23 cellular contexts compared by ENCODE assay signal in genomic region chr3:196400331-196400730, GRCh38.
"Had no signal": no experiment of that assay in that cellular context is flagged by ENCODE, and none has a peak within 500 bp of the region (broad histone marks: within the 10 kb centered on the region; RNA-seq: fewer than 3 reads in every experiment).

No MANE protein-coding gene starts in this region.

- H3K4me3 Mint-ChIP-seq: effector memory CD8-positive, alpha-beta T cell; memory B cell; nephron progenitor cell; stimulated activated memory B cell treated with anti-CD40 and anti-IgM and Interleukin-4, amounts not matched to agents 10 μg/mL and 1 μg/mL and 100 μg/mL, for 72 hours; stimulated activated naive CD8-positive, alpha-beta T cell treated with anti-CD3 and anti-CD28 coated beads, Interleukin-15, amount 100 ng/mL, for 72 hours had no signal

- H3K4me1 Mint-ChIP-seq: memory B cell; naive B cell; nephron progenitor cell; stimulated activated memory B cell treated with anti-CD40 and anti-IgM and Interleukin-4, amounts not matched to agents 10 μg/mL and 1 μg/mL and 100 μg/mL, for 72 hours; stimulated activated naive CD8-positive, alpha-beta T cell treated with anti-CD3 and anti-CD28 coated beads, Interleukin-15, amount 100 ng/mL, for 72 hours had no signal

- H3K4me1 ChIP-seq: esophagus muscularis mucosa, gastroesophageal sphincter, left lung, lower lobe of right lung, psoas muscle, right lobe of liver, testis, tibial nerve had no signal

- H3K27me3 Mint-ChIP-seq: effector memory CD8-positive, alpha-beta T cell; memory B cell; naive B cell; stimulated activated memory B cell treated with anti-CD40 and anti-IgM and Interleukin-4, amounts not matched to agents 10 μg/mL and 1 μg/mL and 100 μg/mL, for 72 hours; stimulated activated naive CD8-positive, alpha-beta T cell treated with anti-CD3 and anti-CD28 coated beads, Interleukin-15, amount 100 ng/mL, for 72 hours had no signal

- ATAC-seq: effector memory CD8-positive, alpha-beta T cell; gastroesophageal sphincter; left lung; lower lobe of right lung; right lobe of liver; stimulated activated memory B cell treated with anti-CD40 and anti-IgM and Interleukin-4, amounts not matched to agents 10 μg/mL and 1 μg/mL and 100 μg/mL, for 72 hours; stimulated activated naive CD8-positive, alpha-beta T cell treated with anti-CD3 and anti-CD28 coated beads, Interleukin-15, amount 100 ng/mL, for 72 hours had no signal

- H3K27me3 ChIP-seq: esophagus muscularis mucosa, gastroesophageal sphincter, left lung, right lobe of liver, spleen, testis, tibial nerve had no signal

- H3K9me3 ChIP-seq: esophagus muscularis mucosa, gastroesophageal sphincter, left lung, lower lobe of right lung, psoas muscle, right lobe of liver, spleen, testis, tibial nerve had no signal

- H3K27ac ChIP-seq: epithelial cell of prostate, esophagus muscularis mucosa, gastroesophageal sphincter, left lung, lower lobe of right lung, psoas muscle, right lobe of liver, spleen, testis, tibial nerve had no signal

- H3K9me3 Mint-ChIP-seq: effector memory CD8-positive, alpha-beta T cell; memory B cell; naive B cell; nephron progenitor cell; stimulated activated memory B cell treated with anti-CD40 and anti-IgM and Interleukin-4, amounts not matched to agents 10 μg/mL and 1 μg/mL and 100 μg/mL, for 72 hours; stimulated activated naive CD8-positive, alpha-beta T cell treated with anti-CD3 and anti-CD28 coated beads, Interleukin-15, amount 100 ng/mL, for 72 hours had no signal

- H3K27ac Mint-ChIP-seq: effector memory CD8-positive, alpha-beta T cell; memory B cell; nephron progenitor cell; stimulated activated memory B cell treated with anti-CD40 and anti-IgM and Interleukin-4, amounts not matched to agents 10 μg/mL and 1 μg/mL and 100 μg/mL, for 72 hours had no signal

- DNase-seq: effector memory CD8-positive, alpha-beta T cell; glutamatergic neuron; islet precursor cell; left lung; lower lobe of right lung; midbrain; naive B cell; nephron progenitor cell; psoas muscle; retina; right lobe of liver; spleen; stimulated activated CD4-positive, alpha-beta T cell treated with anti-CD3 and anti-CD28 coated beads, Interleukin-15, amount 100 ng/mL, for 24 hours; stimulated activated CD4-positive, alpha-beta T cell treated with anti-CD3 and anti-CD28 coated beads, Interleukin-1b, Interleukin-23, amount 100 ng/mL, for 48 hours; stimulated activated CD4-positive, alpha-beta T cell treated with anti-CD3 and anti-CD28 coated beads, Interleukin-4, amount 100 ng/mL, for 24 hours; stimulated activated naive CD8-positive, alpha-beta T cell treated with anti-CD3 and anti-CD28 coated beads, Interleukin-15, amount 100 ng/mL, for 72 hours; testis had no signal

- H3K4me3 ChIP-seq: esophagus muscularis mucosa, gastroesophageal sphincter, left lung, lower lobe of right lung, psoas muscle, right lobe of liver, spleen, testis, tibial nerve had no signal
